Comparison of ENCODE assay signal across 13 cellular contexts in the genomic region with DNA sequence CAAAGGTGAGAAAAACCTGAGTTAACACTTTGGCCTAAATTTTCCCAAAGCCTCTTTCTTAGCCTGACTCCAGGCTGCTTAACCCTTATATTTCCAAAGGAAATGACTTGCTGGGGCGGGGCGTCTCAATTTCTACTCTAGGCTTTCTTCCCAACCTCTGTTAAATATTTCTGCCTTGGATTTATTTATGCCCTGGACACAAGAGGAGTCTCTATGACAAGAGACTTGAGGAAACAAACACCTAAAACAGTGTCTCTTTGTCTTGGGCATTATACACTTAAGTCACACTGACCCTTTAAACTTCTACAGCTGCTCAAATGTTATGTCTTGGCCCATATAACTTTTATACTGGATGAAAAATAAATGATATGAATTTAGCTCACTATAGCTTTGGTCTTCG. TPM values are rescaled to one million over a fixed set of nuclear protein-coding genes. Genes with fewer than 3 reads are reported as not detected.
DNase-seq lines count a peak whose midpoint lies in the region; ATAC-seq and TF ChIP-seq lines count a peak whose summit lies in the region.
"Had no signal": no experiment of that assay in that cellular context is flagged by ENCODE, and none has a peak within 500 bp of the region (broad histone marks: within the 10 kb centered on the region; RNA-seq: fewer than 3 reads in every experiment).

No MANE protein-coding gene starts in this region.

- H3K4me1 ChIP-seq in tibial artery, result peaks cover 0 to 14% (median 11%) of the 10 kb centered on the region in 4 donors
- H3K4me1 ChIP-seq: colonic mucosa had no signal

- H3K27ac Mint-ChIP-seq in effector memory CD8-positive, alpha-beta T cell, result peak overlapping the region; percentile 86 to 93

- no peak overlapping the region for H3K4me3 ChIP-seq in tibial artery
- H3K4me3 ChIP-seq: colonic mucosa, psoas muscle, vagina had no signal

- H3K36me3 ChIP-seq in tibial artery, result no peaks in the 10 kb centered on the region
- H3K36me3 ChIP-seq: colonic mucosa, vagina had no signal

- intact Hi-C loops in tibial artery (cut with DNase I; ENCODE audit: low total_unique reads), result no loop called here
- intact Hi-C loops in left ventricle myocardium superior (cut with micrococcal nuclease), result no loop called here

- H3K9me3 Mint-ChIP-seq in activated T-cell treated with anti-CD3 and anti-CD28 coated beads, Interleukin-2, amount 50 U/mL, for 4 hours, result no peaks in the 10 kb centered on the region
- H3K9me3 Mint-ChIP-seq in effector memory CD8-positive, alpha-beta T cell, result no peaks in the 10 kb centered on the region

- H3K27me3 ChIP-seq in tibial artery, result no peaks in the 10 kb centered on the region
- H3K27me3 ChIP-seq: colonic mucosa, vagina had no signal

- ATAC-seq in activated T-cell treated with anti-CD3 and anti-CD28 coated beads, Interleukin-2, amount 50 U/mL, for 4 hours, result no peak
- no peak for ATAC-seq in effector memory CD8-positive, alpha-beta T cell (replicated peaks)
- ATAC-seq in GM18861 (IDR thresholded peaks at IDR 0.05; ENCODE audit: unreplicated experiment) (no peak), left ventricle myocardium superior (no peak)
- ATAC-seq: psoas muscle had no signal

- peak overlapping the region; percentile 3 to 33 for H3K27ac ChIP-seq in tibial artery
- H3K27ac ChIP-seq: colonic mucosa, psoas muscle, vagina had no signal

- H3K4me1 Mint-ChIP-seq in activated T-cell treated with anti-CD3 and anti-CD28 coated beads, Interleukin-2, amount 50 U/mL, for 4 hours (ENCODE audit: low read depth), result peaks cover 61% of the 10 kb centered on the region
- peaks cover 25 to 38% of the 10 kb centered on the region in 2 donors for H3K4me1 Mint-ChIP-seq in effector memory CD8-positive, alpha-beta T cell (ENCODE audit: low read depth in 2 of 2)

- in situ Hi-C loops in SK-MEL-5 (cut with HindIII; ENCODE audit: low pct_unique_long_range_greater_than_20kb, low sequenced_read_pairs), result no loop called here

- TF ChIP-seq CTCF in tibial artery (IDR thresholded peaks at IDR 0.05), result no peak

- H3K4me3 Mint-ChIP-seq in activated T-cell treated with anti-CD3 and anti-CD28 coated beads, Interleukin-2, amount 50 U/mL, for 4 hours, result peak overlapping the region; percentile 48
- H3K4me3 Mint-ChIP-seq in effector memory CD8-positive, alpha-beta T cell, result peak overlapping the region; percentile 13 to 21

- H3K9me3 ChIP-seq in tibial artery, result no peaks in the 10 kb centered on the region
- H3K9me3 ChIP-seq: colonic mucosa, psoas muscle, vagina had no signal

- no peaks in the 10 kb centered on the region for H3K36me3 Mint-ChIP-seq in activated T-cell treated with anti-CD3 and anti-CD28 coated beads, Interleukin-2, amount 50 U/mL, for 4 hours (ENCODE audit: insufficient read depth)
- peaks cover 5% of the 10 kb centered on the region for H3K36me3 Mint-ChIP-seq in effector memory CD8-positive, alpha-beta T cell (ENCODE audit: insufficient read depth)

- no peak for DNase-seq in activated T-cell treated with anti-CD3 and anti-CD28 coated beads, Interleukin-2, amount 50 U/mL, for 4 hours
- DNase-seq in activated T-cell treated with anti-CD3 and anti-CD28 coated beads for 4 hours (no peak), SK-MEL-5 (ENCODE audit: low read depth, low spot score) (peak; percentile 69), tibial artery (no peak), ecto neural progenitor cell (ENCODE audit: low spot score) (no peak), left ventricle myocardium superior (no peak)
- no peak for DNase-seq in effector memory CD8-positive, alpha-beta T cell
- DNase-seq: colonic mucosa, NCI-H1092 treated with DMSO at 0.1 percent for 48 hours, NCI-H69, psoas muscle had no signal

- H3K27me3 Mint-ChIP-seq in activated T-cell treated with anti-CD3 and anti-CD28 coated beads, Interleukin-2, amount 50 U/mL, for 4 hours (ENCODE audit: low read depth), result no peaks in the 10 kb centered on the region
- H3K27me3 Mint-ChIP-seq in effector memory CD8-positive, alpha-beta T cell, result no peaks in the 10 kb centered on the region

RNA-seq across cellular contexts. Expression of gene AP4E1, which starts 28.3 kb away (rescaled TPM):
- total RNA-seq in activated T-cell treated with anti-CD3 and anti-CD28 coated beads, Interleukin-2, amount 50 U/mL, for 4 hours, result 10 to 100 TPM; 13.1 to 14.7 (median 14.4) TPM
- total RNA-seq in SK-MEL-5 (2014; rRNA removed; shearing (Covaris generic)), result 7.3 and 7.8 TPM in 2 replicates
- 5.0 and 8.0 TPM in 2 replicates for polyA plus RNA-seq in SK-MEL-5 (2015; cell fraction: cytosol; rRNA removed)
- 5.0 and 6.8 TPM in 2 replicates for polyA plus RNA-seq in SK-MEL-5 (2015; cell fraction: nucleus; rRNA removed)
- 7.1 TPM for total RNA-seq in left ventricle myocardium superior
